ENCODE assay signal across 8 cellular contexts in genomic region chr10:110273474-110273873, GRCh38. TPM values are rescaled to one million over a fixed set of nuclear protein-coding genes. Genes with fewer than 3 reads are reported as not detected.
DNase-seq lines count a peak whose midpoint lies in the region; ATAC-seq, FAIRE-seq and TF ChIP-seq lines count a peak whose summit lies in the region.

No MANE protein-coding gene starts in this region.

- no peak for TF ChIP-seq POLR2A in gastroesophageal sphincter (IDR thresholded peaks at IDR 0.05)

- peaks cover 29% of the 10 kb centered on the region for H3K4me1 Mint-ChIP-seq in activated CD4-positive, alpha-beta T cell treated with anti-CD3 and anti-CD28 coated beads, Interleukin-2, amount 10 ng/mL, durations not matched to agents 7 days and 5 days

- no peak for FAIRE-seq in small intestine (lab: Jason Lieb, UNC)

- H3K36me3 Mint-ChIP-seq in activated CD4-positive, alpha-beta T cell treated with anti-CD3 and anti-CD28 coated beads, Interleukin-2, amount 10 ng/mL, durations not matched to agents 7 days and 5 days (ENCODE audit: low read depth): no peaks in the 10 kb centered on the region

- no peak overlapping the region for H3K27ac Mint-ChIP-seq in activated CD4-positive, alpha-beta T cell treated with anti-CD3 and anti-CD28 coated beads, Interleukin-2, amount 10 ng/mL, durations not matched to agents 7 days and 5 days

- H3K4me1 ChIP-seq in gastroesophageal sphincter (peaks cover 34 to 98% (median 39%) of the 10 kb centered on the region in 3 donors), small intestine (ENCODE audit: control insufficient read depth in 2 of 2, insufficient read depth in 1 of 2, low read depth in 1 of 2, low read length in 1 of 2) (peaks cover 0 to 4% of the 10 kb centered on the region in 2 donors)

- H3K27ac ChIP-seq in gastroesophageal sphincter (peak overlapping the region; percentile 72 to 86 (median 80)), small intestine (ENCODE audit: low read depth in 1 of 2, low read length in 1 of 2) (no peak overlapping the region)

- H3K9me3 Mint-ChIP-seq in activated CD4-positive, alpha-beta T cell treated with anti-CD3 and anti-CD28 coated beads, Interleukin-2, amount 10 ng/mL, durations not matched to agents 7 days and 5 days: no peaks in the 10 kb centered on the region

- H3K9me3 ChIP-seq in gastroesophageal sphincter (no peaks in the 10 kb centered on the region), small intestine (ENCODE audit: control insufficient read depth, low read depth) (no peaks in the 10 kb centered on the region)

- H3K36me3 ChIP-seq in gastroesophageal sphincter (no peaks in the 10 kb centered on the region), small intestine (ENCODE audit: control insufficient read depth in 2 of 2, insufficient read depth in 2 of 2, low read length in 2 of 2) (no peaks in the 10 kb centered on the region)

- 37 to 47% methylated on average over 4 of the region's 4 CpGs for WGBS in gastroesophageal sphincter (ENCODE audit: low coverage in 1 of 2), 2 donors
- WGBS in small intestine, 3 donors: 61 to 82% (median 79%) methylated on average over 4 of the region's 4 CpGs

- POLR2A ChIA-PET in activated CD4-positive, alpha-beta T cell treated with anti-CD3 and anti-CD28 coated beads, Interleukin-2, amount 10 ng/mL, durations not matched to agents 7 days and 5 days (lab: Charles Lee): no interaction called here

- ATAC-seq in HG02870 (IDR thresholded peaks at IDR 0.05; ENCODE audit: unreplicated experiment) (peak; percentile 49), gastroesophageal sphincter (peak; percentile 89), GM19452 (IDR thresholded peaks at IDR 0.05; ENCODE audit: unreplicated experiment) (no peak), HG03175 (IDR thresholded peaks at IDR 0.05; ENCODE audit: unreplicated experiment) (no peak)

- CTCF ChIA-PET in activated CD4-positive, alpha-beta T cell treated with anti-CD3 and anti-CD28 coated beads, Interleukin-2, amount 10 ng/mL, durations not matched to agents 7 days and 5 days (lab: Charles Lee): interaction anchor here (0.6 to 1.3 kb wide), 3 partner anchors 10 to 136 kb away, joined by 3 read pairs; no protein-coding TSS in a partner anchor

- H3K4me3 Mint-ChIP-seq in activated CD4-positive, alpha-beta T cell treated with anti-CD3 and anti-CD28 coated beads, Interleukin-2, amount 10 ng/mL, durations not matched to agents 7 days and 5 days: no peak overlapping the region

- H3K4me3 ChIP-seq in gastroesophageal sphincter (no peak overlapping the region), small intestine (ENCODE audit: low read depth in 1 of 2, low read length in 2 of 2) (no peak overlapping the region)

- no peaks in the 10 kb centered on the region for H3K27me3 ChIP-seq in gastroesophageal sphincter
- no peaks in the 10 kb centered on the region for H3K27me3 ChIP-seq in small intestine (ENCODE audit: control insufficient read depth in 2 of 2, insufficient read depth in 2 of 2, low read length in 2 of 2)

- no peak for TF ChIP-seq CTCF in gastroesophageal sphincter (IDR thresholded peaks at IDR 0.05)

- peak; percentile 45 for DNase-seq in Ammon's horn (ENCODE audit: low spot score)
- peak; percentile 38 for DNase-seq in activated CD4-positive, alpha-beta T cell treated with anti-CD3 and anti-CD28 coated beads, Interleukin-2, amount 10 ng/mL, durations not matched to agents 7 days and 5 days
- DNase-seq in small intestine: peak; percentile 20
- DNase-seq in activated gamma-delta T cell (lab: John Stamatoyannopoulos, UW): no peak

- no peak for TF ChIP-seq EP300 in gastroesophageal sphincter (IDR thresholded peaks at IDR 0.05)

- H3K27me3 Mint-ChIP-seq in activated CD4-positive, alpha-beta T cell treated with anti-CD3 and anti-CD28 coated beads, Interleukin-2, amount 10 ng/mL, durations not matched to agents 7 days and 5 days: peaks cover 17% of the 10 kb centered on the region

RNA-seq across cellular contexts. Expression of gene SMNDC1, which starts 31.2 kb away (rescaled TPM):
- total RNA-seq in activated CD4-positive, alpha-beta T cell treated with anti-CD3 and anti-CD28 coated beads, Interleukin-2, amount 10 ng/mL, durations not matched to agents 7 days and 5 days: 10 to 100 TPM; 36.3 to 44.2 TPM
- total RNA-seq in gastroesophageal sphincter: 10 to 100 TPM; 12.0 to 20.4 (median 17.4) TPM
- polyA plus RNA-seq in small intestine: 10 to 100 TPM; 11.3 to 12.3 (median 11.7) TPM

Comparison
In these comparisons a context has a peak if more than half of its experiments do, and no peak if none do; other contexts are left out.
1. ATAC-seq: peak in HG02870 (single experiment) and gastroesophageal sphincter (single experiment); none in GM19452 (single experiment) and HG03175 (single experiment).
2. H3K27ac ChIP-seq: peak in gastroesophageal sphincter (4 of 4); none in small intestine (0 of 2).